21 cellular contexts compared by ENCODE assay signal in genomic region chr9:114776683-114777399, GRCh38. TPM values are rescaled to one million over a fixed set of nuclear protein-coding genes. Genes with fewer than 3 reads are reported as not detected.
DNase-seq lines count a peak whose midpoint lies in the region; ATAC-seq and TF ChIP-seq lines count a peak whose summit lies in the region.
"Had no signal": no experiment of that assay in that cellular context is flagged by ENCODE, and none has a peak within 500 bp of the region (broad histone marks: within the 10 kb centered on the region; RNA-seq: fewer than 3 reads in every experiment).

No MANE protein-coding gene starts in this region.

- no peaks in the 10 kb centered on the region for H3K27me3 ChIP-seq in ovary
- H3K27me3 ChIP-seq: BLaER1, MG63 had no signal

- H3K27me3 Mint-ChIP-seq in activated T-cell treated with anti-CD3 and anti-CD28 coated beads, Interleukin-2, amount 50 U/mL, for 72 hours (ENCODE audit: low read depth): peaks cover 16% of the 10 kb centered on the region

- TF ChIP-seq CTCF in lower leg skin (IDR thresholded peaks at IDR 0.05) (no peak), ovary (IDR thresholded peaks at IDR 0.05) (no peak)

- no peak for DNase-seq in activated T-cell treated with anti-CD3 and anti-CD28 coated beads, Interleukin-2, amount 50 U/mL, for 72 hours
- no peak for DNase-seq in activated T-cell treated with anti-CD3 and anti-CD28 coated beads for 4 hours
- DNase-seq in SK-MEL-5 (ENCODE audit: low read depth, low spot score): peak; percentile 15
- peak; percentile 4 for DNase-seq in islet precursor cell
- DNase-seq in lower leg skin (ENCODE audit: low spot score in 2 of 2): no peak
- no peak for DNase-seq in ovary
- DNase-seq: CD4-positive, CD25-positive, alpha-beta regulatory T cell; GM23248; KG1; MG63; NCI-H1105 treated with DMSO at 0.1 percent for 48 hours; NCI-H146; NCI-H1930; NCI-H2107; NCI-H446; NCI-H524 treated with DMSO at 0.1 percent for 48 hours; NCI-H774; SIG-M5 had no signal

- intact Hi-C loops in lower leg skin (cut with DNase I; ENCODE audit: low total_unique reads): no loop called here
- intact Hi-C loops in ovary (cut with DNase I): no loop called here

- in situ Hi-C loops in SK-MEL-5 (cut with HindIII; ENCODE audit: low pct_unique_long_range_greater_than_20kb, low sequenced_read_pairs): no loop called here

- ATAC-seq in activated T-cell treated with anti-CD3 and anti-CD28 coated beads, Interleukin-2, amount 50 U/mL, for 72 hours (replicated peaks in 1 of 2): no peak
- no peak for ATAC-seq in HG03139 (IDR thresholded peaks at IDR 0.05; ENCODE audit: unreplicated experiment)

- no peak overlapping the region for H3K4me3 Mint-ChIP-seq in activated T-cell treated with anti-CD3 and anti-CD28 coated beads, Interleukin-2, amount 50 U/mL, for 72 hours
- H3K4me3 Mint-ChIP-seq: CD4-positive, CD25-positive, alpha-beta regulatory T cell had no signal

- no peaks in the 10 kb centered on the region for H3K4me1 ChIP-seq in ovary (ENCODE audit: insufficient read depth)
- H3K4me1 ChIP-seq: BLaER1, HAP-1 had no signal

- no peak overlapping the region for H3K4me3 ChIP-seq in lower leg skin (ENCODE audit: low read depth, poor library complexity, severe bottlenecking)
- H3K4me3 ChIP-seq in ovary: no peak overlapping the region
- H3K4me3 ChIP-seq: BLaER1, GM23248, HAP-1, MG63 had no signal

- H3K36me3 Mint-ChIP-seq in activated T-cell treated with anti-CD3 and anti-CD28 coated beads, Interleukin-2, amount 50 U/mL, for 72 hours (ENCODE audit: insufficient read depth in 2 of 2): peaks cover 2 to 3% of the 10 kb centered on the region in 2 donors

- TF ChIP-seq POLR2A in lower leg skin (IDR thresholded peaks at IDR 0.05): no peak
- no peak for TF ChIP-seq POLR2A in ovary (IDR thresholded peaks at IDR 0.05)

- no peaks in the 10 kb centered on the region for H3K36me3 ChIP-seq in ovary
- H3K36me3 ChIP-seq: BLaER1, HAP-1, MG63 had no signal

- H3K4me1 Mint-ChIP-seq in activated T-cell treated with anti-CD3 and anti-CD28 coated beads, Interleukin-2, amount 50 U/mL, for 72 hours (ENCODE audit: low read depth): peaks cover 28% of the 10 kb centered on the region

- TF ChIP-seq EP300 in ovary (IDR thresholded peaks at IDR 0.05): no peak

- H3K9me3 Mint-ChIP-seq in activated T-cell treated with anti-CD3 and anti-CD28 coated beads, Interleukin-2, amount 50 U/mL, for 72 hours: no peaks in the 10 kb centered on the region

- no peak overlapping the region for H3K27ac ChIP-seq in ovary
- H3K27ac ChIP-seq: BLaER1, GM23248 had no signal

- WGBS in lower leg skin, 2 donors: 96 to 98% methylated on average over 6 of the region's 6 CpGs
- 85 to 92% (median 89%) methylated on average over 6 of the region's 6 CpGs for WGBS in ovary, 3 donors

- H3K27ac Mint-ChIP-seq in activated T-cell treated with anti-CD3 and anti-CD28 coated beads, Interleukin-2, amount 50 U/mL, for 72 hours: peak overlapping the region; percentile 4

- H3K9me3 ChIP-seq in ovary: no peaks in the 10 kb centered on the region
- H3K9me3 ChIP-seq: BLaER1, HAP-1, MG63 had no signal

RNA-seq across cellular contexts. Expression of gene TNFSF15, which starts 29.0 kb away (rescaled TPM):
- under 1 TPM; 0.19 to 0.26 TPM for total RNA-seq in activated T-cell treated with anti-CD3 and anti-CD28 coated beads, Interleukin-2, amount 50 U/mL, for 72 hours
- 0.05 TPM in 1 of 2 replicates, not detected in the other for total RNA-seq in SK-MEL-5 (2014; rRNA removed; shearing (Covaris generic))
- polyA plus RNA-seq in SK-MEL-5 (2015; cell fraction: cytosol; rRNA removed): 0.01 and 0.04 TPM in 2 replicates
- not detected in 2 replicates for polyA plus RNA-seq in SK-MEL-5 (2015; cell fraction: nucleus; rRNA removed)
- total RNA-seq in lower leg skin (under 1 TPM in 3 of 4 donors, not detected in 1; 0.08 to 0.88 (median 0.26) TPM), ovary (under 1 TPM; 0.10 to 0.34 (median 0.24) TPM)
- polyA plus RNA-seq in ovary: under 1 TPM; 0.02 to 0.53 TPM
- total RNA-seq: CD4-positive, CD25-positive, alpha-beta regulatory T cell had no signal
- polyA plus RNA-seq: CD4-positive, CD25-positive, alpha-beta regulatory T cell; GM23248 had no signal

Comparison
In these comparisons a context has a peak if more than half of its experiments do, and no peak if none do; other contexts are left out.
1. DNase-seq: peak in SK-MEL-5 (single experiment) and islet precursor cell (single experiment); none in activated T-cell treated with anti-CD3 and anti-CD28 coated beads, Interleukin-2, amount 50 U/mL, for 72 hours (0 of 2), activated T-cell treated with anti-CD3 and anti-CD28 coated beads for 4 hours (single experiment), lower leg skin (0 of 2) and ovary (0 of 5).